8 cellular contexts compared by ENCODE assay signal in genomic region chr10:46255696-46256355, GRCh38. TPM values are rescaled to one million over a fixed set of nuclear protein-coding genes. Genes with fewer than 3 reads are reported as not detected.
A peak's percentile ranks its signal among the peaks of the same experiment; 100 is the strongest.
DNase-seq lines count a peak whose midpoint lies in the region; ATAC-seq, FAIRE-seq and TF ChIP-seq lines count a peak whose summit lies in the region.

No MANE protein-coding gene starts in this region.

- ATAC-seq in pancreas: peak; percentile 68 to 99 (median 94)
- no peak for ATAC-seq in HG03159 (IDR thresholded peaks at IDR 0.05; ENCODE audit: unreplicated experiment)

- H3K4me3 ChIP-seq in fibroblast of pulmonary artery (replicated peaks; ENCODE audit: low read depth, low read length) (no peak overlapping the region), pancreas (no peak overlapping the region)

- peak; percentile 30 for TF ChIP-seq CTCF in fibroblast of pulmonary artery (IDR thresholded peaks at IDR 0.05; ENCODE audit: low read length, missing control alignments)
- TF ChIP-seq CTCF in pancreas (IDR thresholded peaks at IDR 0.05): peak; percentile 6 to 26 (median 18)

- H3K27me3 ChIP-seq in pancreas: no peaks in the 10 kb centered on the region

- no peaks in the 10 kb centered on the region for H3K36me3 ChIP-seq in pancreas

- intact Hi-C loops in pancreas (cut with DNase I): no loop called here

- WGBS in pancreas, 2 donors: 23 to 32% methylated on average over 11 of the region's 11 CpGs

- H3K27ac ChIP-seq in pancreas: no peak overlapping the region

- peaks cover 0 to 5% (median 0%) of the 10 kb centered on the region in 3 donors for H3K4me1 ChIP-seq in pancreas

- DNase-seq in AG08395 (ENCODE audit: low spot score): peak; percentile 27
- DNase-seq in GM12891 (ENCODE audit: insufficient read length, low spot score): peak; percentile 38
- peak; percentile 7 for DNase-seq in NCI-H226
- peak; percentile 77 for DNase-seq in activated CD8-positive, alpha-beta memory T cell treated with anti-CD3 and anti-CD28 coated beads, Interleukin-2, amount 50 U/mL, for 48 hours
- peak; percentile 20 for DNase-seq in fibroblast of pulmonary artery (ENCODE audit: low read depth)
- DNase-seq in pancreas: peak; percentile 48 to 87 (median 79)
- no peak for DNase-seq in NCI-H187 (lab: John Stamatoyannopoulos, UW)

- no peak for FAIRE-seq in GM12891 (lab: Jason Lieb, UNC)
- FAIRE-seq in pancreas (lab: Jason Lieb, UNC): no peak

- H3K9me3 ChIP-seq in pancreas: no peaks in the 10 kb centered on the region

- no peak for TF ChIP-seq POLR2A in GM12891 (IDR thresholded peaks at IDR 0.05; ENCODE audit: low read depth, low read length)

TF ChIP-seq in GM12891, 5 proteins besides CTCF, POLR2A, EP300 and RAD21:
- TF ChIP-seq PAX5 (IDR thresholded peaks at IDR 0.05; ENCODE audit: insufficient read depth, low read length, severe bottlenecking): no peak
- no peak for TF ChIP-seq TAF1 (IDR thresholded peaks at IDR 0.05; ENCODE audit: low read depth, low read length)
- TF ChIP-seq POU2F2 (IDR thresholded peaks at IDR 0.05; ENCODE audit: low read depth, low read length): no peak
- no peak for TF ChIP-seq POLR2AphosphoS5 (IDR thresholded peaks at IDR 0.05; ENCODE audit: low read depth, low read length)
- TF ChIP-seq SPI1 (IDR thresholded peaks at IDR 0.05; ENCODE audit: low read depth, low read length): no peak

RNA-seq across cellular contexts. Expression of gene ANTXRL, which starts 31.0 kb away (rescaled TPM):
- not detected for polyA plus RNA-seq in GM12891 (2012; ENCODE audit: low read depth, missing spikeins)
- not detected for total RNA-seq in pancreas
- under 1 TPM in 1 of 2 donors, not detected in 1; 0.15 TPM for polyA plus RNA-seq in pancreas

Comparison
In these comparisons a context has a peak if more than half of its experiments do, and no peak if none do; other contexts are left out.
1. DNase-seq: peak in AG08395 (single experiment), GM12891 (single experiment), NCI-H226 (single experiment), activated CD8-positive, alpha-beta memory T cell treated with anti-CD3 and anti-CD28 coated beads, Interleukin-2, amount 50 U/mL, for 48 hours (single experiment), fibroblast of pulmonary artery (single experiment) and pancreas (6 of 6); none in NCI-H187 (0 of 2).